ENCODE assay signal across 10 cellular contexts in genomic region chr5:128118214-128118613, GRCh38.
"Had no signal": no experiment of that assay in that cellular context is flagged by ENCODE, and none has a peak within 500 bp of the region (broad histone marks: within the 10 kb centered on the region; RNA-seq: fewer than 3 reads in every experiment).

No MANE protein-coding gene starts in this region.

- H3K4me3 ChIP-seq: GM23338 had no signal

- H3K27me3 Mint-ChIP-seq: IgD-negative memory B cell had no signal

- FAIRE-seq: H1, H54, HepG2 had no signal

- ATAC-seq: GM23338, HepG2 had no signal

- DNase-seq: H9, HCEC 1CT, HFFc6, KG1 had no signal

- H2AFZ ChIP-seq: GM23338 had no signal

- H3K4me1 Mint-ChIP-seq: GM23338, H9, IgD-negative memory B cell had no signal

- H3K27ac Mint-ChIP-seq: GM23338, H9, HFFc6, IgD-negative memory B cell had no signal

- H3K4me3 Mint-ChIP-seq: GM23338, H9, HFFc6, IgD-negative memory B cell had no signal

- H3K4me2 ChIP-seq: GM23338 had no signal

- H3K27ac ChIP-seq: HL-60 had no signal
